ENCODE assay signal across 10 cellular contexts in the genomic region with DNA sequence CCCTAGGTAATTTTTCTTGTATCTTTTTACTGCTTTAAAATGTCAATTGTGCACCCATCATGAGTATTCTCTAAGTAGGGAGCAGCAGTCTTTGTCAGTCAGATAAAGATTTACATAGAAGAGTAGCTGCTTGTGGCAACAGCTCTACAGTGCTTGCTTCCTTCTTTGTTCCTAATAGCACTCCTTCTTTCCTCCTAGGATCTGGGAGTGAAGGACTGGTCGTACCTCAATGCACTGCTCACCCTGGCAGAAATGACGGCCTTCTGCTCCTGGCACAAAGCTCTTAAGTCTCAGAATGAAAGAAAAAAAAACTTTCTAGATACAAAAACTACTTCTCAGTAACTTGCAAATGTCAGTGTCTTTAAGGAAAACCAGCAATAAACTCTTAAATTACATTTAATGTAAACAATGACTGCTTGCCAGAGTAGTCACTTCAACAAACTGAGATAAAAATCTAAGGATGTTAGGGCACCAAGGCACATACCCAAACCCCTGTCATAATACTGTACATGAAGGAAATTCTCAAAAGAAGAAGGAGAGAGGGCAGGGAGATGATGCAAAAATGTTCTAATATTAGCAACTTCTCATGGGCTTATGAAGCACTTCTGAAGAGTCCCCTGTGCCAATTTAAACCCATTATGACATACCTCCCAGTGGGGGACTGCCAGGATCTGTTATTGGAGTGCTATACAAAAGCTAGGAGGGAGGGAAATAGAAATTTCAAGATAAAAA. TPM values are rescaled to one million over a fixed set of nuclear protein-coding genes. Genes with fewer than 3 reads are reported as not detected.
A peak's percentile ranks its signal among the peaks of the same experiment; 100 is the strongest.
DNase-seq lines count a peak whose midpoint lies in the region; TF ChIP-seq lines count a peak whose summit lies in the region.
"Had no signal": no experiment of that assay in that cellular context is flagged by ENCODE, and none has a peak within 500 bp of the region (broad histone marks: within the 10 kb centered on the region; RNA-seq: fewer than 3 reads in every experiment).

No MANE protein-coding gene starts in this region.

- POLR2A ChIA-PET in activated CD4-positive, alpha-beta memory T cell treated with anti-CD3 and anti-CD28 coated beads for 36 hours (lab: Charles Lee) = no interaction called here

- H3K4me1 ChIP-seq in esophagus muscularis mucosa (peaks cover 17 to 29% (median 22%) of the 10 kb centered on the region in 4 donors), osteoblast (ENCODE audit: insufficient read depth, low read length) (peaks cover 10% of the 10 kb centered on the region)

- H3K9me3 ChIP-seq in esophagus muscularis mucosa = no peaks in the 10 kb centered on the region
- H3K9me3 ChIP-seq in osteoblast (ENCODE audit: low read depth, low read length) = no peaks in the 10 kb centered on the region

- peaks cover 11% of the 10 kb centered on the region for H3K4me1 Mint-ChIP-seq in activated CD4-positive, alpha-beta memory T cell treated with anti-CD3 and anti-CD28 coated beads for 36 hours (ENCODE audit: low read depth)

- intact Hi-C loops in esophagus muscularis mucosa (cut with DNase I) = no loop called here
- intact Hi-C loops in activated CD4-positive, alpha-beta memory T cell treated with anti-CD3 and anti-CD28 coated beads for 36 hours (cut with micrococcal nuclease) = no loop called here

- CTCF ChIA-PET in activated CD4-positive, alpha-beta memory T cell treated with anti-CD3 and anti-CD28 coated beads for 36 hours (lab: Charles Lee) = no interaction called here

- H3K4me3 ChIP-seq in esophagus muscularis mucosa (no peak overlapping the region), osteoblast (ENCODE audit: insufficient read depth, low read length) (no peak overlapping the region)
- H3K4me3 ChIP-seq: coronary artery had no signal

- WGBS in esophagus muscularis mucosa = 37% methylated on average over 2 of the region's 2 CpGs

- peaks cover 24% of the 10 kb centered on the region for H4K20me1 ChIP-seq in osteoblast (ENCODE audit: insufficient read depth, low read length)

- no peaks in the 10 kb centered on the region for H3K9me3 Mint-ChIP-seq in activated CD4-positive, alpha-beta memory T cell treated with anti-CD3 and anti-CD28 coated beads for 36 hours

- no peak overlapping the region for H3K4me3 Mint-ChIP-seq in activated CD4-positive, alpha-beta memory T cell treated with anti-CD3 and anti-CD28 coated beads for 36 hours

- no peak overlapping the region for H2AFZ ChIP-seq in osteoblast (ENCODE audit: low read length)

- DNase-seq in GM04503 (ENCODE audit: low read depth) (peak; percentile 42), NCI-H2227 (lab: John Stamatoyannopoulos, UW; ENCODE audit: unreplicated experiment) (peak; percentile 70), esophagus muscularis mucosa (ENCODE audit: extremely low spot score) (no peak), osteoblast (ENCODE audit: insufficient read length, low spot score, missing footprints) (no peak)
- DNase-seq in activated T-cell treated with anti-CD3 and anti-CD28 coated beads, Interleukin-2, amount 50 U/mL, for 1 hour = no peak
- DNase-seq in activated CD8-positive, alpha-beta memory T cell treated with anti-CD3 and anti-CD28 coated beads, Interleukin-2, amount 50 U/mL, for 4 hours = no peak
- DNase-seq in activated CD4-positive, alpha-beta memory T cell treated with anti-CD3 and anti-CD28 coated beads for 36 hours = no peak
- no peak for DNase-seq in activated CD4-positive, alpha-beta T cell treated with anti-CD3 and anti-CD28 coated beads for 48 hours
- DNase-seq: NCI-H1930 had no signal

- no peak overlapping the region for H3K27ac Mint-ChIP-seq in activated CD4-positive, alpha-beta memory T cell treated with anti-CD3 and anti-CD28 coated beads for 36 hours

- no peak for TF ChIP-seq POLR2A in esophagus muscularis mucosa (IDR thresholded peaks at IDR 0.05; ENCODE audit: low read depth)

- TF ChIP-seq CTCF in esophagus muscularis mucosa (IDR thresholded peaks at IDR 0.05) (no peak), osteoblast (IDR thresholded peaks at IDR 0.05; ENCODE audit: extremely low read depth, low read depth, low read length) (no peak)

- H3K36me3 ChIP-seq in esophagus muscularis mucosa (peaks cover 3 to 36% (median 18%) of the 10 kb centered on the region in 4 donors), osteoblast (ENCODE audit: insufficient read depth, low read length) (peaks cover 6% of the 10 kb centered on the region)

- no peak overlapping the region for H3K4me2 ChIP-seq in osteoblast (ENCODE audit: insufficient read depth, low read length)

- H3K27me3 Mint-ChIP-seq in activated CD4-positive, alpha-beta memory T cell treated with anti-CD3 and anti-CD28 coated beads for 36 hours = no peaks in the 10 kb centered on the region

- no peak for TF ChIP-seq EP300 in esophagus muscularis mucosa (IDR thresholded peaks at IDR 0.05)

- H3K27me3 ChIP-seq in esophagus muscularis mucosa (no peaks in the 10 kb centered on the region), osteoblast (ENCODE audit: insufficient read depth, low read length) (no peaks in the 10 kb centered on the region)

- H3K79me2 ChIP-seq in osteoblast (ENCODE audit: insufficient read depth, low read length) = peaks cover 51% of the 10 kb centered on the region

- H3K27ac ChIP-seq in esophagus muscularis mucosa (replicated peaks in 1 of 4) (peak overlapping the region; percentile 34 to 54 (median 46)), osteoblast (ENCODE audit: low read depth, low read length) (peak overlapping the region; percentile 51)
- H3K27ac ChIP-seq: coronary artery had no signal

- H3K36me3 Mint-ChIP-seq in activated CD4-positive, alpha-beta memory T cell treated with anti-CD3 and anti-CD28 coated beads for 36 hours = peaks cover 2% of the 10 kb centered on the region

RNA-seq across cellular contexts. Expression of gene NCOA6, which starts 34.0 kb away (rescaled TPM):
- total RNA-seq in esophagus muscularis mucosa = 10 to 100 TPM; 14.9 to 30.2 (median 23.3) TPM
- total RNA-seq in osteoblast = 8.7 and 10.6 TPM in 2 replicates
- 10 to 100 TPM; 19.6 to 20.7 TPM for total RNA-seq in activated CD4-positive, alpha-beta memory T cell treated with anti-CD3 and anti-CD28 coated beads for 36 hours

Comparison
In these comparisons a context has a peak if more than half of its experiments do, and no peak if none do; other contexts are left out.
1. DNase-seq: peak in GM04503 (single experiment) and NCI-H2227 (single experiment); none in esophagus muscularis mucosa (single experiment), osteoblast (single experiment), activated T-cell treated with anti-CD3 and anti-CD28 coated beads, Interleukin-2, amount 50 U/mL, for 1 hour (single experiment), activated CD8-positive, alpha-beta memory T cell treated with anti-CD3 and anti-CD28 coated beads, Interleukin-2, amount 50 U/mL, for 4 hours (single experiment), activated CD4-positive, alpha-beta memory T cell treated with anti-CD3 and anti-CD28 coated beads for 36 hours (single experiment) and activated CD4-positive, alpha-beta T cell treated with anti-CD3 and anti-CD28 coated beads for 48 hours (single experiment).